In genomic region chr1:247905899-247906503, GRCh38 we compare ENCODE assay signal across 11 cellular contexts. TPM values are rescaled to one million over a fixed set of nuclear protein-coding genes. Genes with fewer than 3 reads are reported as not detected.
DNase-seq lines count a peak whose midpoint lies in the region; ATAC-seq lines count a peak whose summit lies in the region.
"Had no signal": no experiment of that assay in that cellular context is flagged by ENCODE, and none has a peak within 500 bp of the region (broad histone marks: within the 10 kb centered on the region; RNA-seq: fewer than 3 reads in every experiment).

No MANE protein-coding gene starts in this region.

- DNase-seq in CMK (ENCODE audit: low read depth) (peak; percentile 41), MG63 (no peak), retina (no peak), A172 (ENCODE audit: low spot score) (no peak), SHP77 treated with DMSO at 0.1 percent for 48 hours (lab: John Stamatoyannopoulos, UW) (no peak)
- no peak for DNase-seq in activated T-helper 2 cell treated with anti-CD3 and anti-CD28 coated beads, Interferon-gamma antibody, Interleukin-2, Interleukin-4, amounts not matched to agents 10 μg/mL and 5 μg/mL and 100 μg/mL, durations not matched to agents 14 hours and 24 hours and 36 hours (ENCODE audit: low spot score)
- DNase-seq in naive thymus-derived CD8-positive, alpha-beta T cell = peak in 1 of 10 donors; percentile 6
- DNase-seq: activated CD4-positive, CD25-positive, alpha-beta regulatory T cell; nephron progenitor cell had no signal

- H3K4me3 Mint-ChIP-seq in activated T-helper 2 cell treated with anti-CD3 and anti-CD28 coated beads, Interferon-gamma antibody, Interleukin-2, Interleukin-4, amounts not matched to agents 10 μg/mL and 5 μg/mL and 100 μg/mL, durations not matched to agents 14 hours and 24 hours and 36 hours (ENCODE audit: low read depth) = peak overlapping the region; percentile 34
- H3K4me3 Mint-ChIP-seq in naive thymus-derived CD8-positive, alpha-beta T cell = peak overlapping the region; percentile 79 to 92 (median 84)
- H3K4me3 Mint-ChIP-seq: brain, nephron progenitor cell had no signal

- H3K27me3 ChIP-seq in MG63 = no peaks in the 10 kb centered on the region

- ATAC-seq in naive thymus-derived CD8-positive, alpha-beta T cell = peak in 1 of 2 donors; percentile 30
- no peak for ATAC-seq in GM19328 (IDR thresholded peaks at IDR 0.05; ENCODE audit: unreplicated experiment)

- no peaks in the 10 kb centered on the region for H3K9me3 Mint-ChIP-seq in activated T-helper 2 cell treated with anti-CD3 and anti-CD28 coated beads, Interferon-gamma antibody, Interleukin-2, Interleukin-4, amounts not matched to agents 10 μg/mL and 5 μg/mL and 100 μg/mL, durations not matched to agents 14 hours and 24 hours and 36 hours
- H3K9me3 Mint-ChIP-seq in naive thymus-derived CD8-positive, alpha-beta T cell = peaks cover 0 to 27% (median 14%) of the 10 kb centered on the region in 9 donors

- POLR2A ChIA-PET in naive thymus-derived CD8-positive, alpha-beta T cell (lab: Charles Lee) = no interaction called here

- intact Hi-C loops in activated T-helper 2 cell treated with anti-CD3 and anti-CD28 coated beads, Interferon-gamma antibody, Interleukin-2, Interleukin-4, amounts not matched to agents 10 μg/mL and 5 μg/mL and 100 μg/mL, durations not matched to agents 14 hours and 24 hours and 36 hours (cut with micrococcal nuclease) = no loop called here

- H3K9me3 ChIP-seq in MG63 = peaks cover 5% of the 10 kb centered on the region; the same call in 1 of the 2 replicates

- H3K4me3 ChIP-seq in MG63 = peak overlapping the region; percentile 25

- H3K4me1 Mint-ChIP-seq in activated T-helper 2 cell treated with anti-CD3 and anti-CD28 coated beads, Interferon-gamma antibody, Interleukin-2, Interleukin-4, amounts not matched to agents 10 μg/mL and 5 μg/mL and 100 μg/mL, durations not matched to agents 14 hours and 24 hours and 36 hours (ENCODE audit: low read depth) = peaks cover 9% of the 10 kb centered on the region
- H3K4me1 Mint-ChIP-seq in naive thymus-derived CD8-positive, alpha-beta T cell = peaks cover 4 to 34% (median 18%) of the 10 kb centered on the region in 4 donors
- H3K4me1 Mint-ChIP-seq: brain, nephron progenitor cell had no signal

- H3K27ac Mint-ChIP-seq in activated T-helper 2 cell treated with anti-CD3 and anti-CD28 coated beads, Interferon-gamma antibody, Interleukin-2, Interleukin-4, amounts not matched to agents 10 μg/mL and 5 μg/mL and 100 μg/mL, durations not matched to agents 14 hours and 24 hours and 36 hours = peak overlapping the region; percentile 68
- peak overlapping the region; percentile 27 to 95 (median 84) for H3K27ac Mint-ChIP-seq in naive thymus-derived CD8-positive, alpha-beta T cell
- H3K27ac Mint-ChIP-seq: brain, nephron progenitor cell had no signal

- no peaks in the 10 kb centered on the region; the same call in 1 of the 2 replicates for H3K36me3 ChIP-seq in MG63

- H3K36me3 Mint-ChIP-seq in activated T-helper 2 cell treated with anti-CD3 and anti-CD28 coated beads, Interferon-gamma antibody, Interleukin-2, Interleukin-4, amounts not matched to agents 10 μg/mL and 5 μg/mL and 100 μg/mL, durations not matched to agents 14 hours and 24 hours and 36 hours (ENCODE audit: low read depth) = no peaks in the 10 kb centered on the region
- H3K36me3 Mint-ChIP-seq in naive thymus-derived CD8-positive, alpha-beta T cell = peaks cover 0 to 9% (median 4%) of the 10 kb centered on the region in 3 donors
- H3K36me3 Mint-ChIP-seq: brain had no signal

- peaks cover 4% of the 10 kb centered on the region for H3K27me3 Mint-ChIP-seq in activated T-helper 2 cell treated with anti-CD3 and anti-CD28 coated beads, Interferon-gamma antibody, Interleukin-2, Interleukin-4, amounts not matched to agents 10 μg/mL and 5 μg/mL and 100 μg/mL, durations not matched to agents 14 hours and 24 hours and 36 hours (ENCODE audit: low read depth)
- no peaks in the 10 kb centered on the region for H3K27me3 Mint-ChIP-seq in naive thymus-derived CD8-positive, alpha-beta T cell
- H3K27me3 Mint-ChIP-seq: brain had no signal

RNA-seq across cellular contexts. Expression of gene OR2W3, which starts 10.6 kb away (rescaled TPM):
- total RNA-seq in MG63 (2014; rRNA removed; shearing (Covaris generic); ENCODE audit: low replicate concordance) = 1.7 and 4.0 TPM in 2 replicates
- total RNA-seq in activated T-helper 2 cell treated with anti-CD3 and anti-CD28 coated beads, Interferon-gamma antibody, Interleukin-2, Interleukin-4, amounts not matched to agents 10 μg/mL and 5 μg/mL and 100 μg/mL, durations not matched to agents 14 hours and 24 hours and 36 hours = not detected in 2 replicates
- not detected for total RNA-seq in naive thymus-derived CD8-positive, alpha-beta T cell
- polyA plus RNA-seq in naive thymus-derived CD8-positive, alpha-beta T cell = not detected
- not detected in 2 replicates for total RNA-seq in A172 (2014; rRNA removed; shearing (Covaris generic))

RNA-seq across cellular contexts. Expression of gene OR2T8, which starts 14.1 kb away (rescaled TPM):
- not detected in 2 replicates for total RNA-seq in MG63 (2014; rRNA removed; shearing (Covaris generic); ENCODE audit: low replicate concordance)
- not detected in 2 replicates for total RNA-seq in activated T-helper 2 cell treated with anti-CD3 and anti-CD28 coated beads, Interferon-gamma antibody, Interleukin-2, Interleukin-4, amounts not matched to agents 10 μg/mL and 5 μg/mL and 100 μg/mL, durations not matched to agents 14 hours and 24 hours and 36 hours
- total RNA-seq in naive thymus-derived CD8-positive, alpha-beta T cell = not detected
- not detected for polyA plus RNA-seq in naive thymus-derived CD8-positive, alpha-beta T cell
- not detected in 2 replicates for total RNA-seq in A172 (2014; rRNA removed; shearing (Covaris generic))

RNA-seq across cellular contexts. Expression of gene OR2AJ1, which starts 18.7 kb away (rescaled TPM):
- total RNA-seq in MG63 (2014; rRNA removed; shearing (Covaris generic); ENCODE audit: low replicate concordance) = not detected in 2 replicates
- total RNA-seq in activated T-helper 2 cell treated with anti-CD3 and anti-CD28 coated beads, Interferon-gamma antibody, Interleukin-2, Interleukin-4, amounts not matched to agents 10 μg/mL and 5 μg/mL and 100 μg/mL, durations not matched to agents 14 hours and 24 hours and 36 hours = not detected in 2 replicates
- total RNA-seq in naive thymus-derived CD8-positive, alpha-beta T cell = not detected
- polyA plus RNA-seq in naive thymus-derived CD8-positive, alpha-beta T cell = not detected
- total RNA-seq in A172 (2014; rRNA removed; shearing (Covaris generic)) = not detected in 2 replicates

RNA-seq across cellular contexts. Expression of gene OR2L8, which starts 42.7 kb away (rescaled TPM):
- not detected in 2 replicates for total RNA-seq in MG63 (2014; rRNA removed; shearing (Covaris generic); ENCODE audit: low replicate concordance)
- total RNA-seq in activated T-helper 2 cell treated with anti-CD3 and anti-CD28 coated beads, Interferon-gamma antibody, Interleukin-2, Interleukin-4, amounts not matched to agents 10 μg/mL and 5 μg/mL and 100 μg/mL, durations not matched to agents 14 hours and 24 hours and 36 hours = 0.21 TPM in 2 replicates
- total RNA-seq in naive thymus-derived CD8-positive, alpha-beta T cell = under 1 TPM in 1 of 2 experiments, not detected in 1; 0.49 TPM
- polyA plus RNA-seq in naive thymus-derived CD8-positive, alpha-beta T cell = under 1 TPM in 1 of 3 donors, not detected in 2; 0.43 TPM
- total RNA-seq in A172 (2014; rRNA removed; shearing (Covaris generic)) = not detected in 2 replicates

RNA-seq across cellular contexts. Expression of gene TRIM58, which starts 49.0 kb away (rescaled TPM):
- 10.8 and 13.7 TPM in 2 replicates for total RNA-seq in MG63 (2014; rRNA removed; shearing (Covaris generic); ENCODE audit: low replicate concordance)
- total RNA-seq in activated T-helper 2 cell treated with anti-CD3 and anti-CD28 coated beads, Interferon-gamma antibody, Interleukin-2, Interleukin-4, amounts not matched to agents 10 μg/mL and 5 μg/mL and 100 μg/mL, durations not matched to agents 14 hours and 24 hours and 36 hours = 0.30 and 0.48 TPM in 2 replicates
- under 1 TPM; 0.14 to 0.36 TPM for total RNA-seq in naive thymus-derived CD8-positive, alpha-beta T cell
- under 1 TPM in 2 of 3 donors, not detected in 1; 0.12 to 0.16 TPM for polyA plus RNA-seq in naive thymus-derived CD8-positive, alpha-beta T cell
- total RNA-seq in A172 (2014; rRNA removed; shearing (Covaris generic)) = not detected in 2 replicates
